In genomic region chr14:100069161-100069800, GRCh38 we compare ENCODE assay signal across 11 cellular contexts. TPM values are rescaled to one million over a fixed set of nuclear protein-coding genes. Genes with fewer than 3 reads are reported as not detected.
DNase-seq lines count a peak whose midpoint lies in the region; ATAC-seq and TF ChIP-seq lines count a peak whose summit lies in the region.
"Had no signal": no experiment of that assay in that cellular context is flagged by ENCODE, and none has a peak within 500 bp of the region (broad histone marks: within the 10 kb centered on the region; RNA-seq: fewer than 3 reads in every experiment).

No MANE protein-coding gene starts in this region.

- H3K9ac ChIP-seq in H9 (ENCODE audit: extremely low read depth, insufficient read length, low read length), result no peak overlapping the region

- H2BK120ac ChIP-seq in H9 (ENCODE audit: low read depth, low read length, poor library complexity, severe bottlenecking), result no peak overlapping the region

- TF ChIP-seq CTCF in OCI-LY7 (conservative IDR thresholded peaks at IDR 0.05; ENCODE audit: low read length) (no peak), suprapubic skin (IDR thresholded peaks at IDR 0.05) (no peak), H9 (conservative IDR thresholded peaks at IDR 0.05) (no peak)

- BruUV-seq in OCI-LY7 (replicated peaks; lab: Mats Ljungman, UMichigan), result no TSS peak

- TF ChIP-seq POLR2A in suprapubic skin (IDR thresholded peaks at IDR 0.05), result no peak

- H3K79me1 ChIP-seq in H9 (ENCODE audit: insufficient read depth, low read depth, low read length, poor library complexity, severe bottlenecking), result no peaks in the 10 kb centered on the region

- TF ChIP-seq EP300 in suprapubic skin (IDR thresholded peaks at IDR 0.05), result no peak

- no peak overlapping the region for H4K91ac ChIP-seq in H9 (ENCODE audit: insufficient read length, low read depth, low read length)

- no peak overlapping the region for H3T11ph ChIP-seq in H9 (ENCODE audit: low read length)

- no peak overlapping the region for H2BK15ac ChIP-seq in H9 (ENCODE audit: low read depth, low read length)

- peaks cover 89% of the 10 kb centered on the region for H3K79me2 ChIP-seq in OCI-LY7 (ENCODE audit: insufficient read depth, low read depth, low read length)
- H3K79me2 ChIP-seq in H9 (ENCODE audit: insufficient read depth, low read length), result no peaks in the 10 kb centered on the region

- no peak overlapping the region for H2BK20ac ChIP-seq in H9 (ENCODE audit: low read depth, low read length, poor library complexity, severe bottlenecking)

- H3K27ac ChIP-seq in OCI-LY7 (ENCODE audit: low read depth, low read length, poor library complexity, severe bottlenecking), result peak overlapping the region; percentile 99
- H3K27ac ChIP-seq in suprapubic skin, result peak overlapping the region; percentile 77
- no peak overlapping the region for H3K27ac ChIP-seq in H9 (ENCODE audit: insufficient read length, low read depth, low read length)
- H3K27ac ChIP-seq: 22Rv1, prostate gland had no signal

- ATAC-seq in effector memory CD8-positive, alpha-beta T cell (replicated peaks), result no peak
- ATAC-seq in GM18858 (IDR thresholded peaks at IDR 0.05; ENCODE audit: unreplicated experiment), result no peak
- ATAC-seq in GM21723 (IDR thresholded peaks at IDR 0.05; ENCODE audit: unreplicated experiment), result no peak

- no peak overlapping the region for H2BK5ac ChIP-seq in H9 (ENCODE audit: insufficient read length, low read length)

- H3K4me1 Mint-ChIP-seq in effector memory CD8-positive, alpha-beta T cell (ENCODE audit: low read depth in 2 of 2), result peaks cover 71 to 74% of the 10 kb centered on the region in 2 donors
- H3K4me1 Mint-ChIP-seq in H9, result peaks cover 21 to 30% of the 10 kb centered on the region in 2 experiments

- H3K27me3 Mint-ChIP-seq in effector memory CD8-positive, alpha-beta T cell, result no peaks in the 10 kb centered on the region
- no peaks in the 10 kb centered on the region for H3K27me3 Mint-ChIP-seq in H9 (ENCODE audit: low read depth)

- H3K4me2 ChIP-seq in OCI-LY7 (ENCODE audit: low read length), result peak overlapping the region; percentile 97
- no peak overlapping the region for H3K4me2 ChIP-seq in H9 (ENCODE audit: insufficient read depth, insufficient read length, low read length)

- no peak overlapping the region for H3K4ac ChIP-seq in H9 (ENCODE audit: low read depth, low read length)

- H3K36me3 ChIP-seq in OCI-LY7 (ENCODE audit: insufficient read depth, low read length) (peaks cover 34% of the 10 kb centered on the region), suprapubic skin (no peaks in the 10 kb centered on the region)
- H3K36me3 ChIP-seq: prostate gland had no signal

- CTCF ChIA-PET in OCI-LY7 (lab: Charles Lee; ENCODE audit: unreplicated experiment), result interaction anchor here (0.9 kb wide), 1 partner anchor 145 kb away, joined by 3 read pairs; no protein-coding TSS in a partner anchor

- H3K18ac ChIP-seq in H9 (ENCODE audit: insufficient read length, low read depth, low read length), result no peak overlapping the region

- intact Hi-C loops in OCI-LY7 (cut with micrococcal nuclease; ENCODE audit: unreplicated experiment), result loop anchor here (5.0 to 10.0 kb wide), 4 partner anchors 88 to 584 kb away; partner anchors contain the start of genes CCNK, CYP46A1, DEGS2 and SETD3

- no peak overlapping the region for H3K14ac ChIP-seq in H9 (ENCODE audit: insufficient read depth, low read length)

- DNase-seq in NCI-H187 (lab: John Stamatoyannopoulos, UW), result peak; percentile 12 to 45
- no peak for DNase-seq in NCI-H187 treated with DMSO at 0.1 percent for 48 hours (lab: John Stamatoyannopoulos, UW)
- DNase-seq in OCI-LY7 (ENCODE audit: low spot score), result no peak
- DNase-seq in effector memory CD8-positive, alpha-beta T cell, result no peak
- DNase-seq in suprapubic skin (ENCODE audit: low spot score in 2 of 2), result no peak
- DNase-seq in H9, result no peak
- DNase-seq: NCI-H146 had no signal

- H3K9me3 ChIP-seq in OCI-LY7 (ENCODE audit: low read length) (no peaks in the 10 kb centered on the region), suprapubic skin (no peaks in the 10 kb centered on the region), H9 (ENCODE audit: control insufficient read depth, low read depth, low read length) (no peaks in the 10 kb centered on the region)
- H3K9me3 ChIP-seq: prostate gland had no signal

- peaks cover 92% of the 10 kb centered on the region for H3K4me1 ChIP-seq in OCI-LY7 (ENCODE audit: insufficient read depth, low read length, poor library complexity, severe bottlenecking)
- peaks cover 54% of the 10 kb centered on the region for H3K4me1 ChIP-seq in suprapubic skin
- H3K4me1 ChIP-seq in H9 (ENCODE audit: insufficient read depth, low read length), result no peaks in the 10 kb centered on the region

- H3K4me3 Mint-ChIP-seq in effector memory CD8-positive, alpha-beta T cell, result peak overlapping the region; percentile 83 to 92
- H3K4me3 Mint-ChIP-seq in H9, result no peak overlapping the region

- no peak overlapping the region for H3K56ac ChIP-seq in H9 (ENCODE audit: insufficient read length, low read depth, low read length)

- H3K23me2 ChIP-seq in H9 (ENCODE audit: insufficient read length, low read depth, low read length, poor library complexity, severe bottlenecking), result no peaks in the 10 kb centered on the region

- 0 out of 2 replicates have a peak, but pooled peaks cover 2% of the 10 kb centered on the region for H4K20me1 ChIP-seq in OCI-LY7 (ENCODE audit: insufficient read depth, low read length)
- no peaks in the 10 kb centered on the region for H4K20me1 ChIP-seq in H9 (ENCODE audit: control insufficient read depth, insufficient read depth, insufficient read length)

- H3K9me3 Mint-ChIP-seq in effector memory CD8-positive, alpha-beta T cell, result no peaks in the 10 kb centered on the region
- no peaks in the 10 kb centered on the region for H3K9me3 Mint-ChIP-seq in H9

- H3K9me2 ChIP-seq in OCI-LY7 (ENCODE audit: insufficient read depth, low read length), result no peaks in the 10 kb centered on the region

- H4K8ac ChIP-seq in H9 (replicated peaks; ENCODE audit: insufficient read length, low read depth, low read length), result no peak overlapping the region

- no peak overlapping the region for H2BK12ac ChIP-seq in H9 (ENCODE audit: insufficient read length, low read depth, low read length)

- WGBS in suprapubic skin, result 77% methylated on average over 9 of the region's 9 CpGs
- WGBS in H9 (ENCODE audit: extremely low coverage, insufficient read length, low lambda C conversion rate), result no CpG with 5 or more reads among the region's 9 CpGs

- H3K23ac ChIP-seq in H9 (ENCODE audit: insufficient read length, low read depth, low read length), result no peak overlapping the region

- H3K27ac Mint-ChIP-seq in effector memory CD8-positive, alpha-beta T cell, result peak overlapping the region; percentile 96 to 98
- H3K27ac Mint-ChIP-seq in H9, result no peak overlapping the region; a peak in 1 of 7 replicates

- POLR2A ChIA-PET in OCI-LY7 (lab: Charles Lee), result interaction anchor here (0.7 to 3.7 kb wide), 5 partner anchors 7 to 313 kb away, joined by 3 to 21 read pairs (median 5); no protein-coding TSS in a partner anchor

- H2AK5ac ChIP-seq in H9 (ENCODE audit: insufficient read length, low read length), result no peak overlapping the region

- peak overlapping the region; percentile 74 for H3K4me3 ChIP-seq in OCI-LY7 (ENCODE audit: low read depth, low read length, poor library complexity, severe bottlenecking)
- H3K4me3 ChIP-seq in suprapubic skin, result no peak overlapping the region
- H3K4me3 ChIP-seq: prostate gland had no signal

- H4K5ac ChIP-seq in H9 (ENCODE audit: insufficient read length, low read depth, low read length), result no peak overlapping the region

- no peaks in the 10 kb centered on the region for H3K27me3 ChIP-seq in suprapubic skin
- H3K27me3 ChIP-seq in H9 (ENCODE audit: insufficient read depth, low read length), result no peaks in the 10 kb centered on the region

- H2AFZ ChIP-seq in OCI-LY7 (ENCODE audit: low read length) (peak overlapping the region; percentile 6; the same call in 1 of the 2 replicates), H9 (ENCODE audit: low read length) (no peak overlapping the region)

- H3K36me3 Mint-ChIP-seq in effector memory CD8-positive, alpha-beta T cell (ENCODE audit: insufficient read depth), result peaks cover 93% of the 10 kb centered on the region
- no peaks in the 10 kb centered on the region for H3K36me3 Mint-ChIP-seq in H9 (ENCODE audit: insufficient read depth in 1 of 3, low read depth in 3 of 3)

RNA-seq across cellular contexts. Expression of gene EVL, which starts 4.1 kb away (rescaled TPM):
- total RNA-seq in OCI-LY7 (2014; rRNA removed; shearing (Covaris generic)), result 154 and 206 TPM in 2 replicates
- 298 and 324 TPM in 2 replicates for total RNA-seq in OCI-LY7 (2022)
- 10 to 100 TPM; 48.8 to 80.0 (median 61.4) TPM for total RNA-seq in suprapubic skin
- total RNA-seq in H9 (2021), result 53.2 and 55.1 TPM in 2 replicates

Comparison
In these comparisons a context has a peak if more than half of its experiments do, and no peak if none do; other contexts are left out.
1. DNase-seq: peak in NCI-H187 (2 of 2); none in NCI-H187 treated with DMSO at 0.1 percent for 48 hours (single experiment), OCI-LY7 (single experiment), effector memory CD8-positive, alpha-beta T cell (0 of 3), suprapubic skin (0 of 2) and H9 (single experiment).
2. H3K27ac Mint-ChIP-seq: peak in effector memory CD8-positive, alpha-beta T cell (2 of 2); none in H9 (0 of 3).
3. H3K4me3 Mint-ChIP-seq: peak in effector memory CD8-positive, alpha-beta T cell (2 of 2); none in H9 (0 of 2).